In genomic region chr3:72847751-72848702, GRCh38 we compare ENCODE assay signal across 8 cellular contexts.
A peak's percentile ranks its signal among the peaks of the same experiment; 100 is the strongest.
DNase-seq lines count a peak whose midpoint lies in the region; ATAC-seq, FAIRE-seq and TF ChIP-seq lines count a peak whose summit lies in the region.

Gene SHQ1 (minus strand): TSS chr3:72848445. CDS start chr3:72848340, 105 bp downstream.

- H3K9me3 Mint-ChIP-seq in nephron: no peaks in the 10 kb centered on the region

- no peak for TF ChIP-seq CTCF in nephron (IDR thresholded peaks at IDR 0.05; ENCODE audit: unreplicated experiment in 3 of 3)

- peak within 1 kb of the TSS; percentile 61 for H3K9ac ChIP-seq in ES-I3 (ENCODE audit: low read depth, low read length)

- peak; percentile 98 for FAIRE-seq in H54 (lab: Jason Lieb, UNC)

- peaks cover 12% of the 10 kb centered on the region for H3K27me3 Mint-ChIP-seq in nephron (ENCODE audit: low read depth)

- H3K36me3 ChIP-seq in ES-I3 (ENCODE audit: insufficient read depth, low read length): no peaks in the 10 kb centered on the region

- peaks cover 50% of the 10 kb centered on the region for H3K4me1 Mint-ChIP-seq in nephron

- peak within 1 kb of the TSS; percentile 1 to 52 (median 42) for H3K27ac Mint-ChIP-seq in nephron

- H3K4me1 ChIP-seq in ES-I3 (ENCODE audit: insufficient read depth, low read length): no peaks in the 10 kb centered on the region

- peak; percentile 90 for TF ChIP-seq POLR2A in H54 (IDR thresholded peaks at IDR 0.05; ENCODE audit: low read depth, low read length)

- ATAC-seq in stimulated activated naive CD8-positive, alpha-beta T cell treated with anti-CD3 and anti-CD28 coated beads, Interleukin-15, Interleukin-2, amounts not matched to agents 100 U/mL and 50 U/mL, for 24 hours: peak; percentile 93

- H3K9me3 ChIP-seq in ES-I3 (ENCODE audit: control insufficient read depth, insufficient read depth, low read length): no peaks in the 10 kb centered on the region

- H3K4me3 Mint-ChIP-seq in nephron: peak within 1 kb of the TSS; percentile 93 to 97 (median 94)

- peaks cover 14% of the 10 kb centered on the region for H3K36me3 Mint-ChIP-seq in nephron (ENCODE audit: low read depth)

- DNase-seq in H54 (ENCODE audit: insufficient read length, low spot score) (peak; percentile 85), LoVo (ENCODE audit: low spot score) (peak; percentile 92), SHP77 treated with DMSO at 0.1 percent for 48 hours (lab: John Stamatoyannopoulos, UW) (peak; percentile 82), fibroblast of the conjunctiva (ENCODE audit: low read depth) (peak; percentile 90)
- peak; percentile 90 for DNase-seq in activated effector memory CD4-positive, alpha-beta T cell treated with Interleukin-2 at 50 U/mL for 16 hours
- peak; percentile 97 for DNase-seq in stimulated activated naive CD8-positive, alpha-beta T cell treated with anti-CD3 and anti-CD28 coated beads, Interleukin-15, Interleukin-2, amounts not matched to agents 100 U/mL and 50 U/mL, for 24 hours

Comparison
In these comparisons a context has a peak if more than half of its experiments do, and no peak if none do; other contexts are left out.
1. Peak in every context shown above with its lines: DNase-seq and ATAC-seq.